In the genomic region with DNA sequence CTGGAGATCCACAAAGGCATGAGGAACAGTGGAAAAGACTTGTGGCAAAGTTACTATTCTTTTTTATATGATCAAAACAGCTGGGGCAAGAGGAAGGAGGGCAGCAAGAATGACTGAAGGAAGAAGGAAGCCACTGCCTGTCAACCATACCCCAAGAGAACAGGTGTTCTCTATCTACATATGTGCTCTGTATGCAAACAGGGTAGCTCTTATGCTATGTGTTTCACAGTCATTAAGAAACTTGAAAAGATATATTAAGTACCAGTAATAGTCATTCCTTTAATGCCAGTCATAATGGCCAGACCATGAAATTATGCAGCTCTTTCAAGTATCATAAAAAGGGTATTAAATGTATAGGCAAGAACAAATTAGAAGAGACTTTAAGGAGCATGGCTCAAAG, we compare ENCODE assay signal across 16 cellular contexts.
DNase-seq lines count a peak whose midpoint lies in the region; ATAC-seq and TF ChIP-seq lines count a peak whose summit lies in the region.
"Had no signal": no experiment of that assay in that cellular context is flagged by ENCODE, and none has a peak within 500 bp of the region (broad histone marks: within the 10 kb centered on the region; RNA-seq: fewer than 3 reads in every experiment).

No MANE protein-coding gene starts in this region.

- no peaks in the 10 kb centered on the region for H3K4me1 ChIP-seq in psoas muscle
- H3K4me1 ChIP-seq: heart right ventricle had no signal

- H3K4me3 ChIP-seq in GM12865 (ENCODE audit: low read depth, low read length) (no peak overlapping the region), psoas muscle (no peak overlapping the region)
- H3K4me3 ChIP-seq: heart right ventricle had no signal

- no peaks in the 10 kb centered on the region for H3K9me3 ChIP-seq in psoas muscle

- intact Hi-C loops in psoas muscle (cut with DNase I): no loop called here

- no peak for TF ChIP-seq CTCF in GM12865 (IDR thresholded peaks at IDR 0.05; ENCODE audit: insufficient read depth, low read depth, low read length, missing control alignments)
- TF ChIP-seq CTCF in psoas muscle (IDR thresholded peaks at IDR 0.05): no peak

- no peaks in the 10 kb centered on the region for H3K36me3 ChIP-seq in psoas muscle (ENCODE audit: insufficient read depth in 1 of 2, low read depth in 1 of 2)
- H3K36me3 ChIP-seq: heart right ventricle had no signal

- no peaks in the 10 kb centered on the region for H3K27me3 ChIP-seq in psoas muscle (ENCODE audit: insufficient read depth in 3 of 3, low read length in 2 of 3)
- H3K27me3 ChIP-seq: heart right ventricle had no signal

- peak; percentile 72 for ATAC-seq in GM19328 (IDR thresholded peaks at IDR 0.05; ENCODE audit: unreplicated experiment)
- peak; percentile 97 for ATAC-seq in HG02642 (IDR thresholded peaks at IDR 0.05; ENCODE audit: poor library complexity, unreplicated experiment)
- peak; percentile 88 for ATAC-seq in HG03280 (IDR thresholded peaks at IDR 0.05; ENCODE audit: unreplicated experiment)
- ATAC-seq in psoas muscle: no peak
- no peak for ATAC-seq in HG03139 (IDR thresholded peaks at IDR 0.05; ENCODE audit: unreplicated experiment)
- ATAC-seq in HG02588 (IDR thresholded peaks at IDR 0.05; ENCODE audit: unreplicated experiment): no peak
- ATAC-seq: activated CD4-positive, alpha-beta T cell treated with anti-CD3 and anti-CD28 coated beads for 36 hours; heart right ventricle; Right ventricle myocardium inferior had no signal

- DNase-seq in GM12865 (ENCODE audit: low read depth): peak; percentile 46
- DNase-seq in psoas muscle: no peak
- DNase-seq in NCI-H2029 (lab: John Stamatoyannopoulos, UW): no peak
- DNase-seq: activated CD4-positive, alpha-beta T cell treated with anti-CD3 and anti-CD28 coated beads for 36 hours; activated CD8-positive, alpha-beta memory T cell treated with anti-CD3 and anti-CD28 coated beads, Interleukin-2, amount 50 U/mL, for 48 hours; CD4-positive, alpha-beta T cell; EL; heart right ventricle; mesenchymal stem cell; MV-4-11 had no signal

- H3K27ac ChIP-seq in psoas muscle: no peak overlapping the region
- H3K27ac ChIP-seq: heart right ventricle had no signal

Comparison
In these comparisons a context has a peak if more than half of its experiments do, and no peak if none do; other contexts are left out.
1. ATAC-seq: peak in GM19328 (single experiment), HG02642 (single experiment) and HG03280 (single experiment); none in psoas muscle (0 of 4), HG03139 (single experiment) and HG02588 (single experiment).